19 cellular contexts compared by ENCODE assay signal in genomic region chr17:27525836-27526235, GRCh38.
"Had no signal": no experiment of that assay in that cellular context is flagged by ENCODE, and none has a peak within 500 bp of the region (broad histone marks: within the 10 kb centered on the region; RNA-seq: fewer than 3 reads in every experiment).

No MANE protein-coding gene starts in this region.

- H3K9me3 Mint-ChIP-seq: naive thymus-derived CD8-positive, alpha-beta T cell; T-cell had no signal

- H3K36me3 Mint-ChIP-seq: naive thymus-derived CD8-positive, alpha-beta T cell; T-cell had no signal

- H3K9me3 ChIP-seq: gastroesophageal sphincter, left lung, SK-N-SH, upper lobe of right lung had no signal

- H3K4me3 Mint-ChIP-seq: activated CD4-positive, alpha-beta T cell treated with anti-CD3 and anti-CD28 coated beads for 36 hours; T-cell had no signal

- H3K27me3 ChIP-seq: gastroesophageal sphincter, left lung, upper lobe of right lung had no signal

- H3K4me2 ChIP-seq: SK-N-SH had no signal

- ATAC-seq: naive thymus-derived CD8-positive, alpha-beta T cell had no signal

- DNase-seq: activated CD4-positive, alpha-beta T cell treated with anti-CD3 and anti-CD28 coated beads for 36 hours; activated CD8-positive, alpha-beta memory T cell treated with anti-CD3 and anti-CD28 coated beads for 24 hours; activated naive CD4-positive, alpha-beta T cell treated with anti-CD3 and anti-CD28 coated beads, Interleukin-2, amount 50 U/mL, for 16 hours; hippocampal formation; kidney; left lung; mammary epithelial cell; naive thymus-derived CD8-positive, alpha-beta T cell; occipital lobe; right cardiac atrium; SK-N-SH; stimulated activated CD4-positive, alpha-beta T cell treated with anti-CD3 and anti-CD28 coated beads, Interleukin-4, amount 100 ng/mL, for 24 hours; stimulated activated naive CD8-positive, alpha-beta T cell treated with anti-CD3 and anti-CD28 coated beads, Interleukin-15, Interleukin-2, amounts not matched to agents 100 U/mL and 50 U/mL, for 24 hours; upper lobe of right lung had no signal

- H3K9me2 ChIP-seq: SK-N-SH had no signal

- H3K4me3 ChIP-seq: gastroesophageal sphincter, skin epidermis, upper lobe of right lung had no signal

- H3K9ac ChIP-seq: SK-N-SH had no signal

- H3K27ac ChIP-seq: gastroesophageal sphincter, upper lobe of right lung, VCaP had no signal

- H3K27ac Mint-ChIP-seq: T-cell had no signal

- H3K36me3 ChIP-seq: gastroesophageal sphincter, left lung, upper lobe of right lung had no signal

- H3K27me3 Mint-ChIP-seq: activated CD4-positive, alpha-beta T cell treated with anti-CD3 and anti-CD28 coated beads for 36 hours; naive thymus-derived CD8-positive, alpha-beta T cell; progenitor cell of endocrine pancreas; T-cell had no signal
